ENCODE assay signal across 16 cellular contexts in genomic region chr6:40832691-40833090, GRCh38.
"Had no signal": no experiment of that assay in that cellular context is flagged by ENCODE, and none has a peak within 500 bp of the region (broad histone marks: within the 10 kb centered on the region; RNA-seq: fewer than 3 reads in every experiment).

No MANE protein-coding gene starts in this region.

- DNase-seq: colonic mucosa; effector CD8-positive, alpha-beta T cell; endodermal cell; foreskin fibroblast; gastrocnemius medialis; kidney; natural killer cell; pancreas; sigmoid colon; stimulated activated CD4-positive, alpha-beta T cell treated with anti-CD3 and anti-CD28 coated beads, Interleukin-2, amount 100 ng/mL, for 24 hours; stimulated activated CD4-positive, alpha-beta T cell treated with anti-CD3 and anti-CD28 coated beads, Interleukin-4, amount 100 ng/mL, for 24 hours; stimulated activated naive CD4-positive, alpha-beta T cell treated with Interleukin-2 at 50 U/mL for 16 hours; stomach; thyroid gland; trophoblast cell had no signal

- ATAC-seq: gastrocnemius medialis; natural killer cell; pancreas; stimulated activated effector memory CD8-positive, alpha-beta T cell treated with anti-CD3 and anti-CD28 coated beads, Interleukin-12 subunit alpha, Interleukin-12 subunit beta, amount 100 ng/mL, for 72 hours had no signal
